ENCODE assay signal across 4 cellular contexts in the genomic region with DNA sequence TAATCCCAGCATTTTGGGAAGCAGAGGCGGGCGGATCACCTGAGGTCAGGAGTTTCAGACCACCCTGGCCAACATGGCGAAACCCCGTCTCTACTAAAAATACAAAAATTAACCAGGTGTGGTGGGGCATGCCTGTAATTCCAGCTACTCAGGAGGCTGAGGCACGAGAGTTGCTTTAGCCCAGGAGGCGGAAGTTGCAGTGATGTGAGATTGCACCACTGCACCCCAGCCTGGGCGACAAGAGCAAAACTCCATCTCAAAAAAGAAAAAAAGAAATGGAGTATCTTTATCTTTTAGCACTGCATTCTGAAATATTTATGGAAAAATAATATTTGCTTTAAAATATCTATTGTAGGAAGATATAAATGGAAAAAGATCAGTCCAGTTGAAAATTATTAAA. TPM values are rescaled to one million over a fixed set of nuclear protein-coding genes. Genes with fewer than 3 reads are reported as not detected.
"Had no signal": no experiment of that assay in that cellular context is flagged by ENCODE, and none has a peak within 500 bp of the region (broad histone marks: within the 10 kb centered on the region; RNA-seq: fewer than 3 reads in every experiment).

No MANE protein-coding gene starts in this region.

RNA-seq across cellular contexts. Expression of a gene that starts 52.2 kb away (rescaled TPM):
- total RNA-seq: dermis microvascular lymphatic vessel endothelial cell, endothelial cell of umbilical vein, foreskin keratinocyte, mammary epithelial cell had no signal
- polyA plus RNA-seq: endothelial cell of umbilical vein, foreskin keratinocyte, mammary epithelial cell had no signal
